Comparison of ENCODE assay signal across 15 cellular contexts in the genomic region with DNA sequence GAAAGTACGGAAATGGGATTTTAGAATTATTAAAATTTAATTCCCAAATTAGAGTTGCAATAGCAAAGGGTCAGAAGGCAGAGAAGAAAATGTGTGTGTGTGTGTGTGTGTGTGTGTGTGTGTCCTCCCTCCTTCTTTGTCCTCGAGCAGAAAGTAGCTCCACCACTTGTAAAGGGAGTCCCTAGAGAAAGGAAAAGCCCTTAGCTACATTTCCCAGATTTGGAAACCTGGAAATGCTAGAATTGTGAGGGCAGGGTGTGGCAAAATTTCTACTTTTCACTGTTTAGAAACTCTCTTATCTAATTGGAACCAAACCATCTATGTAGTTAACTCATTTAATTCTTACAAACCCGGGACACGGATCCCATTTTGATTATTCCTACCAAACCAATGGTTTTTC. TPM values are rescaled to one million over a fixed set of nuclear protein-coding genes. Genes with fewer than 3 reads are reported as not detected.
DNase-seq lines count a peak whose midpoint lies in the region; ATAC-seq and TF ChIP-seq lines count a peak whose summit lies in the region.
"Had no signal": no experiment of that assay in that cellular context is flagged by ENCODE, and none has a peak within 500 bp of the region (broad histone marks: within the 10 kb centered on the region; RNA-seq: fewer than 3 reads in every experiment).

No MANE protein-coding gene starts in this region.

- no peaks in the 10 kb centered on the region for H3K27me3 ChIP-seq in heart left ventricle
- H3K27me3 ChIP-seq in BLaER1 treated with 17β-estradiol and CSF1 and Interleukin-3, amounts not matched to agents 10 nM and 100 nM, result 0 out of 22 replicates have a peak, but pooled peaks cover 0 to 3% (median 0%) of the 10 kb centered on the region in 11 experiments
- H3K27me3 ChIP-seq in right cardiac atrium (ENCODE audit: control insufficient read depth, insufficient read depth), result no peaks in the 10 kb centered on the region

- DNase-seq in heart left ventricle (no peak), Right ventricle myocardium inferior (ENCODE audit: missing footprints) (no peak), right cardiac atrium (no peak), NCI-H1694 (lab: John Stamatoyannopoulos, UW) (no peak), SKM-1 (lab: John Stamatoyannopoulos, UW; ENCODE audit: unreplicated experiment) (no peak)
- DNase-seq in stimulated activated naive CD8-positive, alpha-beta T cell treated with anti-CD3 and anti-CD28 coated beads, Interleukin-15, Interleukin-2, amounts not matched to agents 100 U/mL and 50 U/mL, for 24 hours, result no peak
- DNase-seq: 8988T; C1 segment of cervical spinal cord; CD4-positive, CD25-positive, alpha-beta regulatory T cell; CD8-positive, alpha-beta memory T cell; COR-L47; DMS 273 treated with DMSO at 0.1 percent for 48 hours; H9 had no signal

- ATAC-seq in heart left ventricle, result peak in 3 of 4 donors; percentile 14 to 39 (median 33)
- ATAC-seq in Right ventricle myocardium inferior, result no peak
- ATAC-seq in right cardiac atrium, result peak; percentile 52 to 79
- ATAC-seq in stimulated activated naive CD8-positive, alpha-beta T cell treated with anti-CD3 and anti-CD28 coated beads, Interleukin-15, Interleukin-2, amounts not matched to agents 100 U/mL and 50 U/mL, for 24 hours, result no peak
- ATAC-seq: HepG2 had no signal

- no peak for TF ChIP-seq POLR2A in heart left ventricle (IDR thresholded peaks at IDR 0.05)

- no peaks in the 10 kb centered on the region for H3K36me3 ChIP-seq in heart left ventricle
- H3K36me3 ChIP-seq in BLaER1 treated with 17β-estradiol and CSF1 and Interleukin-3, amounts not matched to agents 10 nM and 100 nM, result no peaks in the 10 kb centered on the region

- H3K4me3 ChIP-seq in heart left ventricle (no peak overlapping the region), right cardiac atrium (ENCODE audit: low read length) (no peak overlapping the region)
- no peak overlapping the region for H3K4me3 ChIP-seq in BLaER1 treated with 17β-estradiol and CSF1 and Interleukin-3, amounts not matched to agents 10 nM and 100 nM

- TF ChIP-seq CTCF in heart left ventricle (IDR thresholded peaks at IDR 0.05), result no peak

- intact Hi-C loops in heart left ventricle (cut with DNase I) (loop anchor here in 1 of 10 donors (10.0 kb wide), 1 partner anchor 75 kb away; no protein-coding TSS in a partner anchor), Right ventricle myocardium inferior (cut with DNase I) (loop anchor here (5.0 kb wide), 2 partner anchors 32 to 73 kb away; partner anchors contain the start of gene LIFR), right cardiac atrium (cut with DNase I) (loop anchor here in 1 of 4 donors (10.0 kb wide), 1 partner anchor 65 kb away; no protein-coding TSS in a partner anchor)

- WGBS in heart left ventricle, 4 donors, result 52 to 73% (median 65%) methylated on average over 4 of the region's 4 CpGs
- 62% methylated on average over 4 of the region's 4 CpGs for WGBS in right cardiac atrium

- H3K9ac ChIP-seq in BLaER1 treated with 17β-estradiol and CSF1 and Interleukin-3, amounts not matched to agents 10 nM and 100 nM, result no peak overlapping the region

- peaks cover 0 to 27% (median 5%) of the 10 kb centered on the region in 12 donors for H3K4me1 ChIP-seq in heart left ventricle
- peaks cover 0 to 18% (median 14%) of the 10 kb centered on the region in 10 experiments; a peak in 14 of 20 replicates for H3K4me1 ChIP-seq in BLaER1 treated with 17β-estradiol and CSF1 and Interleukin-3, amounts not matched to agents 10 nM and 100 nM
- H3K4me1 ChIP-seq in right cardiac atrium (ENCODE audit: control insufficient read depth, insufficient read depth, low read length), result peaks cover 3% of the 10 kb centered on the region

- no peaks in the 10 kb centered on the region for H4K20me1 ChIP-seq in BLaER1 treated with 17β-estradiol and CSF1 and Interleukin-3, amounts not matched to agents 10 nM and 100 nM

- peak overlapping the region in 6 of 11 experiments; percentile 16 to 46 (median 22); a peak in 6 of 22 replicates for H3K4me2 ChIP-seq in BLaER1 treated with 17β-estradiol and CSF1 and Interleukin-3, amounts not matched to agents 10 nM and 100 nM

- peak overlapping the region in 2 of 12 donors; percentile 39 to 48 for H3K27ac ChIP-seq in heart left ventricle
- H3K27ac ChIP-seq in BLaER1 treated with 17β-estradiol and CSF1 and Interleukin-3, amounts not matched to agents 10 nM and 100 nM, result no peak overlapping the region
- H3K27ac ChIP-seq in right cardiac atrium (ENCODE audit: low read length), result no peak overlapping the region

- H3K9me3 ChIP-seq in heart left ventricle (no peaks in the 10 kb centered on the region), right cardiac atrium (ENCODE audit: control insufficient read depth, low read length) (no peaks in the 10 kb centered on the region)
- H3K9me3 ChIP-seq in BLaER1 treated with 17β-estradiol and CSF1 and Interleukin-3, amounts not matched to agents 10 nM and 100 nM (replicated peaks in 1 of 11), result no peaks in the 10 kb centered on the region

RNA-seq across cellular contexts. Expression of gene LIFR, which starts 33.2 kb away (rescaled TPM):
- 10 to 100 TPM; 34.2 to 66.8 (median 39.8) TPM for total RNA-seq in heart left ventricle
- polyA plus RNA-seq in heart left ventricle, result 10 to 100 TPM; 12.6 to 13.2 TPM
- total RNA-seq in Right ventricle myocardium inferior, result 56.1 TPM
- total RNA-seq in right cardiac atrium, result 10 to 100 TPM; 45.3 to 66.9 (median 63.4) TPM
- 16.8 TPM for polyA plus RNA-seq in right cardiac atrium
- total RNA-seq: CD4-positive, CD25-positive, alpha-beta regulatory T cell; CD8-positive, alpha-beta memory T cell had no signal
- polyA plus RNA-seq: CD4-positive, CD25-positive, alpha-beta regulatory T cell; CD8-positive, alpha-beta memory T cell had no signal

Comparison
In these comparisons a context has a peak if more than half of its experiments do, and no peak if none do; other contexts are left out.
1. ATAC-seq: peak in heart left ventricle (3 of 4) and right cardiac atrium (2 of 2); none in Right ventricle myocardium inferior (single experiment) and stimulated activated naive CD8-positive, alpha-beta T cell treated with anti-CD3 and anti-CD28 coated beads, Interleukin-15, Interleukin-2, amounts not matched to agents 100 U/mL and 50 U/mL, for 24 hours (single experiment).